ENCODE assay signal across 12 cellular contexts in genomic region chr6:11434565-11435326, GRCh38.
DNase-seq lines count a peak whose midpoint lies in the region; ATAC-seq, FAIRE-seq and TF ChIP-seq lines count a peak whose summit lies in the region.
"Had no signal": no experiment of that assay in that cellular context is flagged by ENCODE, and none has a peak within 500 bp of the region (broad histone marks: within the 10 kb centered on the region; RNA-seq: fewer than 3 reads in every experiment).

No MANE protein-coding gene starts in this region.

- H3K9me1 ChIP-seq in keratinocyte (ENCODE audit: control insufficient read depth, extremely low read depth, insufficient read depth, low read length), result no peaks in the 10 kb centered on the region

- ATAC-seq in HG02981 (IDR thresholded peaks at IDR 0.05; ENCODE audit: unreplicated experiment), result no peak
- ATAC-seq: HCT116 had no signal

- peaks cover 14% of the 10 kb centered on the region for H3K4me1 ChIP-seq in keratinocyte (ENCODE audit: control insufficient read depth, extremely low read depth, insufficient read depth, low read length)

- no peak overlapping the region for H3K27ac ChIP-seq in keratinocyte (ENCODE audit: control insufficient read depth, insufficient read depth, low read length)
- peak overlapping the region; percentile 5 for H3K27ac ChIP-seq in temporal lobe (ENCODE audit: low read depth, low read length)
- H3K27ac ChIP-seq: testis had no signal

- TF ChIP-seq CTCF in keratinocyte (optimal IDR thresholded peaks at IDR 0.05 in 1 of 3, IDR thresholded peaks at IDR 0.05 in 1 of 3, conservative IDR thresholded peaks at IDR 0.05 in 1 of 3; ENCODE audit: extremely low read depth in 1 of 3, insufficient read depth in 2 of 3, low read length in 3 of 3) (no peak), CD14-positive monocyte (IDR thresholded peaks at IDR 0.05) (no peak)

- H3K9me3 Mint-ChIP-seq in CD14-positive monocyte, result peaks cover 0 to 7% (median 0%) of the 10 kb centered on the region in 7 donors

- FAIRE-seq in keratinocyte (lab: Jason Lieb, UNC), result peak; percentile 81

- H3K4me2 ChIP-seq in keratinocyte (ENCODE audit: control insufficient read depth, extremely low read depth, insufficient read depth, low read depth, low read length), result no peak overlapping the region

- dilution Hi-C loops in keratinocyte (cut with MboI; ENCODE audit: extremely low pct_ligation_motif_present, low sequenced_read_pairs), result no loop called here

- H3K36me3 ChIP-seq in keratinocyte (ENCODE audit: control insufficient read depth in 2 of 2, extremely low read depth in 1 of 2, insufficient read depth in 2 of 2, low read length in 2 of 2), result no peaks in the 10 kb centered on the region

- no peaks in the 10 kb centered on the region for H3K36me3 Mint-ChIP-seq in CD14-positive monocyte

- H3K4me3 ChIP-seq in keratinocyte (ENCODE audit: control insufficient read depth in 2 of 3, extremely low read depth in 1 of 3, insufficient read depth in 2 of 3, low read depth in 1 of 3, low read length in 3 of 3), result no peak overlapping the region
- H3K4me3 ChIP-seq: testis had no signal

- no peak overlapping the region for H3K4me3 Mint-ChIP-seq in CD14-positive monocyte

- DNase-seq in HS-27A (ENCODE audit: low read depth) (peak; percentile 73), amniotic epithelial cell (ENCODE audit: low read depth) (peak; percentile 91), keratinocyte (ENCODE audit: low read depth, low spot score) (no peak), CD14-positive monocyte (ENCODE audit: low spot score) (no peak), NCI-H69 (lab: John Stamatoyannopoulos, UW) (no peak), NCI-H345 treated with DMSO at 0.1 percent for 48 hours (lab: John Stamatoyannopoulos, UW; ENCODE audit: unreplicated experiment) (no peak)
- DNase-seq: activated gamma-delta T cell treated with Interleukin-2 at 50 U/mL for 16 hours, KBM-7, testis had no signal

- no peaks in the 10 kb centered on the region for H3K79me2 ChIP-seq in keratinocyte (ENCODE audit: control insufficient read depth, insufficient read depth, low read length)

- H3K27me3 ChIP-seq in keratinocyte (ENCODE audit: control insufficient read depth, extremely low read depth, insufficient read depth, low read length), result no peaks in the 10 kb centered on the region
- H3K27me3 ChIP-seq: testis had no signal

- no peak overlapping the region for H2AFZ ChIP-seq in keratinocyte (ENCODE audit: control insufficient read depth, low read length)

- peaks cover 0 to 2% (median 2%) of the 10 kb centered on the region in 3 donors for H3K27me3 Mint-ChIP-seq in CD14-positive monocyte (ENCODE audit: low read depth in 3 of 3)

- intact Hi-C loops in CD14-positive monocyte (cut with micrococcal nuclease), result no loop called here

- H3K27ac Mint-ChIP-seq in CD14-positive monocyte, result no peak overlapping the region

- no peaks in the 10 kb centered on the region for H4K20me1 ChIP-seq in keratinocyte (ENCODE audit: control insufficient read depth, extremely low read depth, insufficient read depth, low read length)

- H3K9ac ChIP-seq in keratinocyte (ENCODE audit: control insufficient read depth, extremely low read depth, insufficient read depth, low read length), result no peak overlapping the region

- H3K4me1 Mint-ChIP-seq in CD14-positive monocyte, result peaks cover 31% of the 10 kb centered on the region

- H3K9me3 ChIP-seq in keratinocyte (ENCODE audit: control insufficient read depth, low read depth, low read length), result no peaks in the 10 kb centered on the region
- H3K9me3 ChIP-seq: testis had no signal

Comparison
In these comparisons a context has a peak if more than half of its experiments do, and no peak if none do; other contexts are left out.
1. DNase-seq: peak in HS-27A (single experiment) and amniotic epithelial cell (single experiment); none in keratinocyte (single experiment), CD14-positive monocyte (single experiment), NCI-H69 (single experiment) and NCI-H345 treated with DMSO at 0.1 percent for 48 hours (single experiment).